ENCODE assay signal across 1 cellular context in the genomic region with DNA sequence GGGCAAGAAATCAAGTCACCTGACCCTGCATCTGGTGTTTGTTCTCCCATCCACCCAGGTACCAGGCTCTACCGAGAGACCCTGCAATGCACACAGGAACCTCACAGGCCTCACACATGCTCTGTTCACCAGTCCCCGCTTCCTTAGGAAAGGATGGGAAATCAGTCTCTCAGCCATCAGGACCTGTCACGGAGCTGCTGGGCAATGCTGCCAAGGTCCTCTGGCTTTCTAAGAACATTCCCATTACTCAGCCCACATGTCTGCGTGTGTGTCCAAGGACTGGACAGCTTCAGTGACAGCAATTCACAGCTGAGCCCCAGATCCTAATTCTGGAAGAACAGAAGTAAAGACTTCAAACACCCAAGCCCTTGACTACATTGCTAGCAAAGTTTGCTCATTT.
TF ChIP-seq lines count a peak whose summit lies in the region.

No MANE protein-coding gene starts in this region.

TF ChIP-seq in H1, 55 proteins besides CTCF, POLR2A, EP300 and RAD21:
- TF ChIP-seq, protein P1, sequence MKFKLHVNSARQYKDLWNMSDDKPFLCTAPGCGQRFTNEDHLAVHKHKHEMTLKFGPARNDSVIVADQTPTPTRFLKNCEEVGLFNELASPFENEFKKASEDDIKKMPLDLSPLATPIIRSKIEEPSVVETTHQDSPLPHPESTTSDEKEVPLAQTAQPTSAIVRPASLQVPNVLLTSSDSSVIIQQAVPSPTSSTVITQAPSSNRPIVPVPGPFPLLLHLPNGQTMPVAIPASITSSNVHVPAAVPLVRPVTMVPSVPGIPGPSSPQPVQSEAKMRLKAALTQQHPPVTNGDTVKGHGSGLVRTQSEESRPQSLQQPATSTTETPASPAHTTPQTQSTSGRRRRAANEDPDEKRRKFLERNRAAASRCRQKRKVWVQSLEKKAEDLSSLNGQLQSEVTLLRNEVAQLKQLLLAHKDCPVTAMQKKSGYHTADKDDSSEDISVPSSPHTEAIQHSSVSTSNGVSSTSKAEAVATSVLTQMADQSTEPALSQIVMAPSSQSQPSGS (IDR thresholded peaks at IDR 0.05; ENCODE audit: low read length): no peak
- TF ChIP-seq BCL11A (IDR thresholded peaks at IDR 0.05; ENCODE audit: low read depth in 2 of 2, low read length in 2 of 2) (no peak), GABPA (IDR thresholded peaks at IDR 0.05; ENCODE audit: borderline replicate concordance, insufficient read depth, low read length) (no peak)
